ENCODE assay signal across 35 cellular contexts in the genomic region with DNA sequence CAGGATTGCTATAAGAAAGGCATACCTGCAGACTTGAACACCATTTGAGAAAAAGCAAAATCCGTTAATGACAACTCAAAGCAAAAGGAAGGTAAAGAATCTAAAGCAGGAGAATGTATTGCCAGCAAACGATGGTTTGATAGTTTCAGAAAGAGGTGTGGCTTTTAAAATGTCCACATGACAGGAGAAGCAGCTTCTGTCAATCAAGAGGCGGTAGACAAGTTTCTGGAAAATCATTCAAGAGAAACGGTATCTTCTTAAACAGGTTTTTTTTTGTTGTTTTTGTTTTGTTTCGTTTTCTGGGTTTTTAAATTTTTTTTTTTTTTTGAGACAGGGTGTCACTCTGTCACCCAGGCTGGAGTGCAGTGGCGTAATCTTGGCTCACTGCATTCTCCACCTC. TPM values are rescaled to one million over a fixed set of nuclear protein-coding genes. Genes with fewer than 3 reads are reported as not detected.
"Had no signal": no experiment of that assay in that cellular context is flagged by ENCODE, and none has a peak within 500 bp of the region (broad histone marks: within the 10 kb centered on the region; RNA-seq: fewer than 3 reads in every experiment).

No MANE protein-coding gene starts in this region.

- H3K36me3 Mint-ChIP-seq: activated CD4-positive, alpha-beta memory T cell treated with anti-CD3 and anti-CD28 coated beads for 36 hours; activated CD8-positive, alpha-beta memory T cell treated with anti-CD3 and anti-CD28 coated beads, Interleukin-2, amount 10 ng/mL, durations not matched to agents 7 days and 5 days; activated naive CD4-positive, alpha-beta T cell treated with anti-CD3 and anti-CD28 coated beads, Interleukin-2, amount 10 ng/mL, durations not matched to agents 7 days and 5 days; activated naive CD4-positive, alpha-beta T cell treated with anti-CD3 and anti-CD28 coated beads, Interleukin-2, amount 50 U/mL, for 72 hours; activated naive CD8-positive, alpha-beta T cell treated with anti-CD3 and anti-CD28 coated beads, Interleukin-2, amount 10 ng/mL, durations not matched to agents 7 days and 5 days; brain had no signal

- H3K27ac Mint-ChIP-seq: activated CD4-positive, alpha-beta memory T cell treated with anti-CD3 and anti-CD28 coated beads for 36 hours; activated CD4-positive, alpha-beta T cell treated with anti-CD3 and anti-CD28 coated beads for 36 hours; activated CD4-positive, alpha-beta T cell treated with anti-CD3 and anti-CD28 coated beads, Interleukin-2, amount 10 ng/mL, durations not matched to agents 24 days and 14 days; activated CD8-positive, alpha-beta memory T cell treated with anti-CD3 and anti-CD28 coated beads, Interleukin-2, amount 10 ng/mL, durations not matched to agents 7 days and 5 days; activated CD8-positive, alpha-beta T cell treated with anti-CD3 and anti-CD28 coated beads, Interleukin-2, amount 10 ng/mL, durations not matched to agents 7 days and 5 days; activated naive CD4-positive, alpha-beta T cell treated with anti-CD3 and anti-CD28 coated beads, Interleukin-2, amount 10 ng/mL, durations not matched to agents 7 days and 5 days; activated naive CD4-positive, alpha-beta T cell treated with anti-CD3 and anti-CD28 coated beads, Interleukin-2, amount 50 U/mL, for 72 hours; activated naive CD8-positive, alpha-beta T cell treated with anti-CD3 and anti-CD28 coated beads, Interleukin-2, amount 10 ng/mL, durations not matched to agents 7 days and 5 days; activated T-helper 1 cell treated with anti-CD3 and anti-CD28 coated beads, Interleukin-12 subunit alpha, Interleukin-12 subunit beta, Interleukin-2, Interleukin-4 antibody, amounts not matched to agents 30 ng/mL and 10 ng/mL and 1 ng/mL, durations not matched to agents 14 hours and 24 hours and 36 hours; activated T-helper 2 cell treated with anti-CD3 and anti-CD28 coated beads, Interferon-gamma antibody, Interleukin-2, Interleukin-4, amounts not matched to agents 10 μg/mL and 5 μg/mL and 100 μg/mL, durations not matched to agents 14 hours and 24 hours and 36 hours; brain; dendritic cell treated with granulocyte-macrophage colony-stimulating factor and Interleukin-4, amounts not matched to agents 40 ng/mL and 50 ng/mL, for 4 days; effector memory CD8-positive, alpha-beta T cell had no signal

- H3K9me3 Mint-ChIP-seq: activated CD4-positive, alpha-beta T cell treated with anti-CD3 and anti-CD28 coated beads, Interleukin-2, amount 10 ng/mL, durations not matched to agents 24 days and 14 days; activated naive CD4-positive, alpha-beta T cell treated with anti-CD3 and anti-CD28 coated beads, Interleukin-2, amount 10 ng/mL, durations not matched to agents 7 days and 5 days; activated naive CD4-positive, alpha-beta T cell treated with anti-CD3 and anti-CD28 coated beads, Interleukin-2, amount 50 U/mL, for 72 hours; activated naive CD8-positive, alpha-beta T cell treated with anti-CD3 and anti-CD28 coated beads, Interleukin-2, amount 10 ng/mL, durations not matched to agents 7 days and 5 days; activated T-helper 1 cell treated with anti-CD3 and anti-CD28 coated beads, Interleukin-12 subunit alpha, Interleukin-12 subunit beta, Interleukin-2, Interleukin-4 antibody, amounts not matched to agents 30 ng/mL and 10 ng/mL and 1 ng/mL, durations not matched to agents 14 hours and 24 hours and 36 hours; activated T-helper 2 cell treated with anti-CD3 and anti-CD28 coated beads, Interferon-gamma antibody, Interleukin-2, Interleukin-4, amounts not matched to agents 10 μg/mL and 5 μg/mL and 100 μg/mL, durations not matched to agents 14 hours and 24 hours and 36 hours; dendritic cell treated with granulocyte-macrophage colony-stimulating factor and Interleukin-4, amounts not matched to agents 40 ng/mL and 50 ng/mL, for 4 days; effector memory CD8-positive, alpha-beta T cell had no signal

- DNase-seq: activated CD4-positive, alpha-beta memory T cell treated with anti-CD3 and anti-CD28 coated beads for 36 hours; activated CD4-positive, alpha-beta T cell treated with anti-CD3 and anti-CD28 coated beads for 36 hours; activated CD4-positive, alpha-beta T cell treated with anti-CD3 and anti-CD28 coated beads, Interleukin-2, amount 10 ng/mL, durations not matched to agents 24 days and 14 days; activated CD4-positive, CD25-positive, alpha-beta regulatory T cell; activated CD4-positive, CD25-positive, alpha-beta regulatory T cell treated with anti-CD3 and anti-CD28 coated beads, Interleukin-2, amount 50 U/mL, for 72 hours; activated CD8-positive, alpha-beta memory T cell treated with anti-CD3 and anti-CD28 coated beads, Interleukin-2, amount 10 ng/mL, durations not matched to agents 7 days and 5 days; activated CD8-positive, alpha-beta memory T cell treated with anti-CD3 and anti-CD28 coated beads, Interleukin-2, amount 50 U/mL, for 4 hours; activated CD8-positive, alpha-beta T cell treated with anti-CD3 and anti-CD28 coated beads, Interleukin-2, amount 10 ng/mL, durations not matched to agents 7 days and 5 days; activated effector memory CD4-positive, alpha-beta T cell treated with anti-CD3 and anti-CD28 coated beads, Interleukin-2, amount 50 U/mL, for 16 hours; activated naive CD4-positive, alpha-beta T cell; activated naive CD4-positive, alpha-beta T cell treated with anti-CD3 and anti-CD28 coated beads, Interleukin-2, amount 10 ng/mL, durations not matched to agents 7 days and 5 days; activated naive CD8-positive, alpha-beta T cell treated with anti-CD3 and anti-CD28 coated beads, Interleukin-2, amount 10 ng/mL, durations not matched to agents 7 days and 5 days; activated T-cell treated with anti-CD3 and anti-CD28 coated beads, Interleukin-2, amount 50 U/mL, for 1 hour; activated T-cell treated with anti-CD3 and anti-CD28 coated beads, Interleukin-2, amount 50 U/mL, for 48 hours; central memory CD4-positive, alpha-beta T cell; cerebellar nuclear complex; effector CD4-positive, alpha-beta T cell; effector memory CD8-positive, alpha-beta T cell; erythroblast; foreskin keratinocyte; gastrocnemius medialis; glutamatergic neuron; heart left ventricle; T-helper 2 cell had no signal

- H3K4me1 Mint-ChIP-seq: activated CD4-positive, alpha-beta T cell treated with anti-CD3 and anti-CD28 coated beads for 36 hours; activated CD4-positive, alpha-beta T cell treated with anti-CD3 and anti-CD28 coated beads, Interleukin-2, amount 10 ng/mL, durations not matched to agents 24 days and 14 days; activated naive CD4-positive, alpha-beta T cell treated with anti-CD3 and anti-CD28 coated beads, Interleukin-2, amount 10 ng/mL, durations not matched to agents 7 days and 5 days; activated naive CD8-positive, alpha-beta T cell treated with anti-CD3 and anti-CD28 coated beads, Interleukin-2, amount 10 ng/mL, durations not matched to agents 7 days and 5 days; brain had no signal

- H3K9me3 ChIP-seq: ascending aorta, breast epithelium, esophagus muscularis mucosa, gastrocnemius medialis had no signal

- H3K36me3 ChIP-seq: ascending aorta, breast epithelium, cardiac muscle cell, esophagus muscularis mucosa, gastrocnemius medialis, heart left ventricle had no signal

- H3K4me3 ChIP-seq: ascending aorta, breast epithelium, cardiac muscle cell, coronary artery, esophagus muscularis mucosa, gastrocnemius medialis, heart left ventricle had no signal

- H3K27ac ChIP-seq: ascending aorta, breast epithelium, cardiac muscle cell, coronary artery, esophagus muscularis mucosa, foreskin keratinocyte, gastrocnemius medialis, heart left ventricle had no signal

- H3K4me1 ChIP-seq: ascending aorta, breast epithelium, esophagus muscularis mucosa, foreskin keratinocyte, gastrocnemius medialis, heart left ventricle had no signal

- ATAC-seq: activated CD4-positive, alpha-beta T cell treated with anti-CD3 and anti-CD28 coated beads for 36 hours; activated CD8-positive, alpha-beta memory T cell treated with anti-CD3 and anti-CD28 coated beads, Interleukin-2, amount 10 ng/mL, durations not matched to agents 7 days and 5 days; activated CD8-positive, alpha-beta T cell treated with anti-CD3 and anti-CD28 coated beads, Interleukin-2, amount 10 ng/mL, durations not matched to agents 7 days and 5 days; activated naive CD4-positive, alpha-beta T cell treated with anti-CD3 and anti-CD28 coated beads, Interleukin-2, amount 50 U/mL, for 72 hours; effector memory CD8-positive, alpha-beta T cell; foreskin keratinocyte; gastrocnemius medialis; heart left ventricle had no signal

- H3K27me3 Mint-ChIP-seq: activated CD4-positive, alpha-beta memory T cell treated with anti-CD3 and anti-CD28 coated beads for 36 hours; activated CD4-positive, alpha-beta T cell treated with anti-CD3 and anti-CD28 coated beads, Interleukin-2, amount 10 ng/mL, durations not matched to agents 24 days and 14 days had no signal

- H3K4me3 Mint-ChIP-seq: activated CD4-positive, alpha-beta memory T cell treated with anti-CD3 and anti-CD28 coated beads for 36 hours; activated CD4-positive, alpha-beta T cell treated with anti-CD3 and anti-CD28 coated beads for 36 hours; activated CD4-positive, alpha-beta T cell treated with anti-CD3 and anti-CD28 coated beads, Interleukin-2, amount 10 ng/mL, durations not matched to agents 24 days and 14 days; activated CD8-positive, alpha-beta memory T cell treated with anti-CD3 and anti-CD28 coated beads, Interleukin-2, amount 10 ng/mL, durations not matched to agents 7 days and 5 days; activated CD8-positive, alpha-beta T cell treated with anti-CD3 and anti-CD28 coated beads, Interleukin-2, amount 10 ng/mL, durations not matched to agents 7 days and 5 days; activated naive CD4-positive, alpha-beta T cell treated with anti-CD3 and anti-CD28 coated beads, Interleukin-2, amount 10 ng/mL, durations not matched to agents 7 days and 5 days; activated naive CD8-positive, alpha-beta T cell treated with anti-CD3 and anti-CD28 coated beads, Interleukin-2, amount 10 ng/mL, durations not matched to agents 7 days and 5 days; activated T-helper 1 cell treated with anti-CD3 and anti-CD28 coated beads, Interleukin-12 subunit alpha, Interleukin-12 subunit beta, Interleukin-2, Interleukin-4 antibody, amounts not matched to agents 30 ng/mL and 10 ng/mL and 1 ng/mL, durations not matched to agents 14 hours and 24 hours and 36 hours; brain; dendritic cell treated with granulocyte-macrophage colony-stimulating factor and Interleukin-4, amounts not matched to agents 40 ng/mL and 50 ng/mL, for 4 days; effector memory CD8-positive, alpha-beta T cell had no signal

- H3K27me3 ChIP-seq: ascending aorta, breast epithelium, cardiac muscle cell, gastrocnemius medialis had no signal

RNA-seq across cellular contexts. Expression of gene CLEC4F, which starts 13.8 kb away (rescaled TPM):
- total RNA-seq: activated CD4-positive, alpha-beta memory T cell treated with anti-CD3 and anti-CD28 coated beads for 36 hours; activated CD4-positive, alpha-beta T cell treated with anti-CD3 and anti-CD28 coated beads for 36 hours; activated CD4-positive, alpha-beta T cell treated with anti-CD3 and anti-CD28 coated beads, Interleukin-2, amount 10 ng/mL, durations not matched to agents 24 days and 14 days; activated CD8-positive, alpha-beta memory T cell treated with anti-CD3 and anti-CD28 coated beads for 36 hours; activated CD8-positive, alpha-beta memory T cell treated with anti-CD3 and anti-CD28 coated beads, Interleukin-2, amount 10 ng/mL, durations not matched to agents 7 days and 5 days; activated CD8-positive, alpha-beta T cell treated with anti-CD3 and anti-CD28 coated beads, Interleukin-2, amount 10 ng/mL, durations not matched to agents 7 days and 5 days; activated naive CD8-positive, alpha-beta T cell treated with anti-CD3 and anti-CD28 coated beads, Interleukin-2, amount 10 ng/mL, durations not matched to agents 7 days and 5 days; ascending aorta; cardiac muscle cell; foreskin keratinocyte had no signal
- polyA plus RNA-seq: cardiac muscle cell, foreskin keratinocyte had no signal

RNA-seq across cellular contexts. Expression of gene FIGLA, which starts 16.2 kb away (rescaled TPM):
- total RNA-seq: activated CD4-positive, alpha-beta memory T cell treated with anti-CD3 and anti-CD28 coated beads for 36 hours; activated CD4-positive, alpha-beta T cell treated with anti-CD3 and anti-CD28 coated beads for 36 hours; activated CD4-positive, alpha-beta T cell treated with anti-CD3 and anti-CD28 coated beads, Interleukin-2, amount 10 ng/mL, durations not matched to agents 24 days and 14 days; activated CD8-positive, alpha-beta memory T cell treated with anti-CD3 and anti-CD28 coated beads for 36 hours; activated CD8-positive, alpha-beta memory T cell treated with anti-CD3 and anti-CD28 coated beads, Interleukin-2, amount 10 ng/mL, durations not matched to agents 7 days and 5 days; activated CD8-positive, alpha-beta T cell treated with anti-CD3 and anti-CD28 coated beads, Interleukin-2, amount 10 ng/mL, durations not matched to agents 7 days and 5 days; activated naive CD4-positive, alpha-beta T cell treated with anti-CD3 and anti-CD28 coated beads, Interleukin-2, amount 50 U/mL, for 72 hours; activated naive CD8-positive, alpha-beta T cell treated with anti-CD3 and anti-CD28 coated beads, Interleukin-2, amount 10 ng/mL, durations not matched to agents 7 days and 5 days; activated T-helper 1 cell treated with anti-CD3 and anti-CD28 coated beads, Interleukin-12 subunit alpha, Interleukin-12 subunit beta, Interleukin-2, Interleukin-4 antibody, amounts not matched to agents 30 ng/mL and 10 ng/mL and 1 ng/mL, durations not matched to agents 14 hours and 24 hours and 36 hours; activated T-helper 2 cell treated with anti-CD3 and anti-CD28 coated beads, Interferon-gamma antibody, Interleukin-2, Interleukin-4, amounts not matched to agents 10 μg/mL and 5 μg/mL and 100 μg/mL, durations not matched to agents 14 hours and 24 hours and 36 hours; ascending aorta; breast epithelium; cardiac muscle cell; esophagus muscularis mucosa; foreskin keratinocyte; gastrocnemius medialis; heart left ventricle had no signal
- polyA plus RNA-seq: cardiac muscle cell, foreskin keratinocyte, heart left ventricle had no signal

RNA-seq across cellular contexts. Expression of gene CD207, which starts 29.0 kb away (rescaled TPM):
- total RNA-seq: activated CD4-positive, alpha-beta memory T cell treated with anti-CD3 and anti-CD28 coated beads for 36 hours; activated CD4-positive, alpha-beta T cell treated with anti-CD3 and anti-CD28 coated beads for 36 hours; activated CD4-positive, alpha-beta T cell treated with anti-CD3 and anti-CD28 coated beads, Interleukin-2, amount 10 ng/mL, durations not matched to agents 24 days and 14 days; activated CD8-positive, alpha-beta memory T cell treated with anti-CD3 and anti-CD28 coated beads for 36 hours; activated CD8-positive, alpha-beta memory T cell treated with anti-CD3 and anti-CD28 coated beads, Interleukin-2, amount 10 ng/mL, durations not matched to agents 7 days and 5 days; activated CD8-positive, alpha-beta T cell treated with anti-CD3 and anti-CD28 coated beads, Interleukin-2, amount 10 ng/mL, durations not matched to agents 7 days and 5 days; activated naive CD4-positive, alpha-beta T cell treated with anti-CD3 and anti-CD28 coated beads, Interleukin-2, amount 50 U/mL, for 72 hours; activated naive CD8-positive, alpha-beta T cell treated with anti-CD3 and anti-CD28 coated beads, Interleukin-2, amount 10 ng/mL, durations not matched to agents 7 days and 5 days; activated T-helper 1 cell treated with anti-CD3 and anti-CD28 coated beads, Interleukin-12 subunit alpha, Interleukin-12 subunit beta, Interleukin-2, Interleukin-4 antibody, amounts not matched to agents 30 ng/mL and 10 ng/mL and 1 ng/mL, durations not matched to agents 14 hours and 24 hours and 36 hours; activated T-helper 2 cell treated with anti-CD3 and anti-CD28 coated beads, Interferon-gamma antibody, Interleukin-2, Interleukin-4, amounts not matched to agents 10 μg/mL and 5 μg/mL and 100 μg/mL, durations not matched to agents 14 hours and 24 hours and 36 hours; ascending aorta; cardiac muscle cell; foreskin keratinocyte; gastrocnemius medialis had no signal
- polyA plus RNA-seq: cardiac muscle cell, foreskin keratinocyte had no signal
